9 cellular contexts compared by ENCODE assay signal in the genomic region with DNA sequence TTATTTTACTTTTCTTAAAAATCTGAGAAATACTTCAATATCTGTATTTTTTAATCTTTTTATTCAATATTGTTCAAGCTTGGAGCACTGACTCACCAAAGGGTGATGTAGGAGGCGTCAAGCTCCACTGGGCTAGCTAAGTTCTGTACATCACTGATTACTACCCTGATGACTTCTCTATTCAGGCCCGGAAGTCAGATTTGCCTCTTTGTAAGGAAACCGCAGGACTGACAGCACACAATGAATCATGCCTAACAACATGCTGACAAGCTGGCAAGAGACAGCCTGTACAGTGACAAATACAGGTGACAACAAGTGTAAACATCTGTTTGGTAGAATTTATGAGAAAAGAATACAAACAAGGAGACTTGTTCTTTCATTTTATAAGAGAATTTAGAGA.
A peak's percentile ranks its signal among the peaks of the same experiment; 100 is the strongest.
DNase-seq lines count a peak whose midpoint lies in the region; ATAC-seq and TF ChIP-seq lines count a peak whose summit lies in the region.
"Had no signal": no experiment of that assay in that cellular context is flagged by ENCODE, and none has a peak within 500 bp of the region (broad histone marks: within the 10 kb centered on the region; RNA-seq: fewer than 3 reads in every experiment).

No MANE protein-coding gene starts in this region.

- POLR2A ChIA-PET in activated CD4-positive, alpha-beta memory T cell treated with anti-CD3 and anti-CD28 coated beads, Interleukin-2, amount 10 ng/mL, durations not matched to agents 7 days and 5 days (lab: Charles Lee): no interaction called here

- H3K27me3 Mint-ChIP-seq in activated CD4-positive, alpha-beta memory T cell treated with anti-CD3 and anti-CD28 coated beads, Interleukin-2, amount 10 ng/mL, durations not matched to agents 7 days and 5 days: no peaks in the 10 kb centered on the region
- no peaks in the 10 kb centered on the region for H3K27me3 Mint-ChIP-seq in memory B cell
- H3K27me3 Mint-ChIP-seq: activated naive CD8-positive, alpha-beta T cell had no signal

- H3K27me3 ChIP-seq in gastrocnemius medialis: no peaks in the 10 kb centered on the region

- H3K36me3 ChIP-seq in gastrocnemius medialis: no peaks in the 10 kb centered on the region

- H3K9me3 ChIP-seq in gastrocnemius medialis: no peaks in the 10 kb centered on the region

- H3K27ac ChIP-seq in gastrocnemius medialis: no peak overlapping the region

- peak; percentile 2 to 13 for DNase-seq in stimulated activated CD4-positive, alpha-beta T cell treated with anti-CD3 and anti-CD28 coated beads, Interleukin-15, amount 100 ng/mL, for 48 hours (ENCODE audit: low read depth in 2 of 2)
- DNase-seq in stimulated activated CD4-positive, alpha-beta T cell treated with anti-CD3 and anti-CD28 coated beads, Interleukin-4, amount 100 ng/mL, for 1 hour: no peak
- DNase-seq in NCI-H1930 (lab: John Stamatoyannopoulos, UW): peak; percentile 20 to 37
- peak; percentile 49 for DNase-seq in activated CD4-positive, alpha-beta memory T cell treated with anti-CD3 and anti-CD28 coated beads, Interleukin-2, amount 10 ng/mL, durations not matched to agents 7 days and 5 days
- DNase-seq in memory B cell (ENCODE audit: low spot score in 2 of 2): no peak
- no peak for DNase-seq in gastrocnemius medialis
- no peak for DNase-seq in middle frontal gyrus (ENCODE audit: extremely low spot score, low spot score)

- no peak for TF ChIP-seq CTCF in gastrocnemius medialis (IDR thresholded peaks at IDR 0.05 in 4 of 5, conservative IDR thresholded peaks at IDR 0.05 in 1 of 5)

- peaks cover 7% of the 10 kb centered on the region for H3K4me1 Mint-ChIP-seq in activated CD4-positive, alpha-beta memory T cell treated with anti-CD3 and anti-CD28 coated beads, Interleukin-2, amount 10 ng/mL, durations not matched to agents 7 days and 5 days
- H3K4me1 Mint-ChIP-seq in memory B cell: peaks cover 5% of the 10 kb centered on the region

- H3K4me1 ChIP-seq in gastrocnemius medialis: no peaks in the 10 kb centered on the region

- H3K4me3 Mint-ChIP-seq in activated CD4-positive, alpha-beta memory T cell treated with anti-CD3 and anti-CD28 coated beads, Interleukin-2, amount 10 ng/mL, durations not matched to agents 7 days and 5 days: no peak overlapping the region
- H3K4me3 Mint-ChIP-seq in memory B cell: no peak overlapping the region
- H3K4me3 Mint-ChIP-seq: activated naive CD8-positive, alpha-beta T cell had no signal

- in situ Hi-C loops in gastrocnemius medialis (cut with MboI; ENCODE audit: low sequenced_read_pairs in 4 of 4): no loop called here

- no peak overlapping the region for H3K4me3 ChIP-seq in gastrocnemius medialis

- ATAC-seq in HG02943 (IDR thresholded peaks at IDR 0.05; ENCODE audit: low read depth, unreplicated experiment) (peak; percentile 97), memory B cell (ENCODE audit: low read depth) (peak; percentile 86), gastrocnemius medialis (no peak)

- no peak for TF ChIP-seq POLR2A in gastrocnemius medialis (IDR thresholded peaks at IDR 0.05)

- CTCF ChIA-PET in activated CD4-positive, alpha-beta memory T cell treated with anti-CD3 and anti-CD28 coated beads, Interleukin-2, amount 10 ng/mL, durations not matched to agents 7 days and 5 days (lab: Charles Lee): no interaction called here

- no peak overlapping the region for H3K27ac Mint-ChIP-seq in activated CD4-positive, alpha-beta memory T cell treated with anti-CD3 and anti-CD28 coated beads, Interleukin-2, amount 10 ng/mL, durations not matched to agents 7 days and 5 days
- no peak overlapping the region for H3K27ac Mint-ChIP-seq in memory B cell
- H3K27ac Mint-ChIP-seq: activated naive CD8-positive, alpha-beta T cell had no signal

- H3K9me3 Mint-ChIP-seq in activated CD4-positive, alpha-beta memory T cell treated with anti-CD3 and anti-CD28 coated beads, Interleukin-2, amount 10 ng/mL, durations not matched to agents 7 days and 5 days: no peaks in the 10 kb centered on the region
- no peaks in the 10 kb centered on the region for H3K9me3 Mint-ChIP-seq in memory B cell

- intact Hi-C loops in gastrocnemius medialis (cut with DNase I; ENCODE audit: low total_unique reads): no loop called here

- no peaks in the 10 kb centered on the region for H3K36me3 Mint-ChIP-seq in activated CD4-positive, alpha-beta memory T cell treated with anti-CD3 and anti-CD28 coated beads, Interleukin-2, amount 10 ng/mL, durations not matched to agents 7 days and 5 days (ENCODE audit: low read depth)
- no peaks in the 10 kb centered on the region for H3K36me3 Mint-ChIP-seq in memory B cell
- H3K36me3 Mint-ChIP-seq: activated naive CD8-positive, alpha-beta T cell had no signal

Comparison
In these comparisons a context has a peak if more than half of its experiments do, and no peak if none do; other contexts are left out.
1. DNase-seq: peak in stimulated activated CD4-positive, alpha-beta T cell treated with anti-CD3 and anti-CD28 coated beads, Interleukin-15, amount 100 ng/mL, for 48 hours (2 of 2), NCI-H1930 (2 of 2) and activated CD4-positive, alpha-beta memory T cell treated with anti-CD3 and anti-CD28 coated beads, Interleukin-2, amount 10 ng/mL, durations not matched to agents 7 days and 5 days (single experiment); none in stimulated activated CD4-positive, alpha-beta T cell treated with anti-CD3 and anti-CD28 coated beads, Interleukin-4, amount 100 ng/mL, for 1 hour (single experiment), memory B cell (0 of 2), gastrocnemius medialis (0 of 2) and middle frontal gyrus (single experiment).
2. ATAC-seq: peak in HG02943 (single experiment) and memory B cell (single experiment); none in gastrocnemius medialis (0 of 2).